In the genomic region with DNA sequence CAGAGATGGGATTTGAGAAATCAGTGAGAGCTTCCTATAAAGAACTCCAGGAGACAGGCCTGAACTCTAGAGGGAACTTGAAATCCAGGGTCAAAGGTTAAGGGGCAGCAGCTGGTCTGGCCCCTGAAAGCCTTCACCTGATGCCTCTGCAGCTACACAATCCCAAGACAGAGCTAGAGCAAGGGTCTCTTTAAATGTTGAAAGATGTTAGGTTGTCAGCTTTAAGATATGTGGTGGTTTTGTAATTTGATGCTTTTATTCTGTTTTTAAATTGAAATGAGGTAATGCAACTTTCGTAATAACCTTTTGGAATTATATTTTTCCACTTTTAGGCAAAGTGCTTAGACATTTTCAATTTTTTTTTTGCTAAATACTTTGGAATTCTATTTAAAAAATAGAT, we compare ENCODE assay signal across 14 cellular contexts. TPM values are rescaled to one million over a fixed set of nuclear protein-coding genes. Genes with fewer than 3 reads are reported as not detected.
A peak's percentile ranks its signal among the peaks of the same experiment; 100 is the strongest.
DNase-seq lines count a peak whose midpoint lies in the region; ATAC-seq, FAIRE-seq and TF ChIP-seq lines count a peak whose summit lies in the region.
"Had no signal": no experiment of that assay in that cellular context is flagged by ENCODE, and none has a peak within 500 bp of the region (broad histone marks: within the 10 kb centered on the region; RNA-seq: fewer than 3 reads in every experiment).

No MANE protein-coding gene starts in this region.

- H3K27me3 Mint-ChIP-seq in immature natural killer cell (ENCODE audit: low read depth in 3 of 3) = peaks cover 22 to 31% (median 25%) of the 10 kb centered on the region in 3 donors

- H3K27me3 ChIP-seq in HepG2 (ENCODE audit: control insufficient read depth in 1 of 2, insufficient read depth in 2 of 2, low read length in 2 of 2) (no peaks in the 10 kb centered on the region), right lobe of liver (no peaks in the 10 kb centered on the region), Karpas-422 (ENCODE audit: low read length) (no peaks in the 10 kb centered on the region)

- TF ChIP-seq EP300 in HepG2 (IDR thresholded peaks at IDR 0.05; ENCODE audit: low read depth in 2 of 2, low read length in 2 of 2) (no peak), HepG2 (CRISPR knock-in tag; IDR thresholded peaks at IDR 0.05; ENCODE audit: borderline replicate concordance) (no peak)

- TF ChIP-seq CTCF in HepG2 (CRISPR knock-in tag; IDR thresholded peaks at IDR 0.05) = no peak
- TF ChIP-seq CTCF in right lobe of liver (IDR thresholded peaks at IDR 0.05) = no peak

- in situ Hi-C loops in HepG2 (cut with HindIII; ENCODE audit: extremely low pct_ligation_motif_present, low pct_unique_long_range_greater_than_20kb) = loop anchor here (5.0 kb wide), 1 partner anchor 43 kb away; no protein-coding TSS in a partner anchor

- H3K27ac ChIP-seq in HepG2 (ENCODE audit: extremely low read length, insufficient read depth, low read length) (peak overlapping the region; percentile 12), right lobe of liver (no peak overlapping the region), angular gyrus (ENCODE audit: low read depth, low read length) (peak overlapping the region; percentile 90), Karpas-422 (ENCODE audit: low read length) (no peak overlapping the region)
- H3K27ac ChIP-seq: cardiac muscle cell, prostate gland had no signal

- H3K9me3 ChIP-seq in HepG2 (ENCODE audit: low read length) (no peaks in the 10 kb centered on the region), right lobe of liver (no peaks in the 10 kb centered on the region), Karpas-422 (ENCODE audit: low read length) (no peaks in the 10 kb centered on the region)
- H3K9me3 ChIP-seq: prostate gland had no signal

- H3K9ac ChIP-seq in HepG2 (ENCODE audit: insufficient read depth, low read depth, low read length) (no peak overlapping the region), Karpas-422 (ENCODE audit: low read length) (no peak overlapping the region)

- no peak overlapping the region; a peak in 1 of 6 replicates for H3K4me3 ChIP-seq in HepG2 (replicated peaks in 1 of 3; ENCODE audit: insufficient read depth in 1 of 3, low read depth in 2 of 3, low read length in 3 of 3)
- no peak overlapping the region for H3K4me3 ChIP-seq in right lobe of liver
- H3K4me3 ChIP-seq in Karpas-422 (ENCODE audit: low read length) = no peak overlapping the region
- H3K4me3 ChIP-seq: cardiac muscle cell, prostate gland had no signal

- H3K9me2 ChIP-seq in Karpas-422 (replicated peaks; ENCODE audit: insufficient read depth, low read length) = no peaks in the 10 kb centered on the region

- POLR2A ChIA-PET in HepG2 (lab: Yijun Ruan, JAX) = interaction anchor here (1.1 to 1.5 kb wide), 2 partner anchors 8 to 24 kb away, joined by 3 to 5 read pairs; no protein-coding TSS in a partner anchor

- peaks cover 7 to 17% of the 10 kb centered on the region in 2 donors for H3K4me1 Mint-ChIP-seq in immature natural killer cell

- WGBS in HepG2 (ENCODE audit: low lambda C conversion rate) = 88% methylated on average over 1 of the region's 1 CpG
- 100% methylated on average over 1 of the region's 1 CpG for WGBS in right lobe of liver (ENCODE audit: insufficient coverage, low coverage, low lambda C conversion rate, missing lambda C conversion rate)

- FAIRE-seq in HepG2 (lab: Jason Lieb, UNC) = no peak
- FAIRE-seq: GM12892 had no signal

- peaks cover 0 to 3% (median 0%) of the 10 kb centered on the region in 6 donors for H3K9me3 Mint-ChIP-seq in immature natural killer cell

- no peak overlapping the region for H3K27ac Mint-ChIP-seq in immature natural killer cell

- TF ChIP-seq POLR2A in HepG2 (IDR thresholded peaks at IDR 0.05; ENCODE audit: insufficient read depth in 1 of 2, low read depth in 2 of 2, low read length in 2 of 2) = no peak
- TF ChIP-seq POLR2A in right lobe of liver (IDR thresholded peaks at IDR 0.05) = no peak

- H3K79me2 ChIP-seq in HepG2 (ENCODE audit: insufficient read depth, low read length) = no peaks in the 10 kb centered on the region
- H3K79me2 ChIP-seq in Karpas-422 (ENCODE audit: low read length) = no peaks in the 10 kb centered on the region

- intact Hi-C loops in HepG2 (cut with micrococcal nuclease; ENCODE audit: unreplicated experiment) = no loop called here
- intact Hi-C loops in right lobe of liver (cut with DNase I) = loop anchor here in 1 of 2 donors (10.0 kb wide), 1 partner anchor 61 kb away; no protein-coding TSS in a partner anchor
- intact Hi-C loops in cardiac septum (cut with DNase I) = no loop called here

- no peaks in the 10 kb centered on the region for H4K20me1 ChIP-seq in HepG2 (ENCODE audit: insufficient read depth, low read length)
- no peaks in the 10 kb centered on the region for H4K20me1 ChIP-seq in Karpas-422 (ENCODE audit: insufficient read depth, low read depth, low read length)

- H3K4me2 ChIP-seq in HepG2 (ENCODE audit: low read depth, low read length) (no peak overlapping the region), Karpas-422 (ENCODE audit: low read depth, low read length, poor library complexity, severe bottlenecking) (no peak overlapping the region)

- H2AFZ ChIP-seq in HepG2 (ENCODE audit: low read length) = no peak overlapping the region
- H2AFZ ChIP-seq in Karpas-422 (ENCODE audit: low read length) = no peak overlapping the region

- peak overlapping the region in 4 of 5 donors; percentile 48 to 65 (median 54) for H3K4me3 Mint-ChIP-seq in immature natural killer cell

- no peak for DNase-seq in HepG2 (ENCODE audit: low spot score)
- DNase-seq in right lobe of liver = no peak
- DNase-seq in immature natural killer cell = no peak
- DNase-seq in Karpas-422 = no peak
- no peak for DNase-seq in cardiac septum (ENCODE audit: low spot score)
- DNase-seq: activated effector memory CD4-positive, alpha-beta T cell treated with anti-CD3 and anti-CD28 coated beads, Interleukin-2, amount 50 U/mL, for 16 hours; DMS79; stimulated activated CD8-positive, alpha-beta memory T cell treated with anti-CD3 and anti-CD28 coated beads, Interleukin-4, amount 100 ng/mL, for 48 hours had no signal

- ATAC-seq in HepG2 = no peak
- ATAC-seq in right lobe of liver = no peak
- no peak for ATAC-seq in GM19452 (IDR thresholded peaks at IDR 0.05; ENCODE audit: unreplicated experiment)
- ATAC-seq in HG03354 (IDR thresholded peaks at IDR 0.05; ENCODE audit: poor library complexity, severe bottlenecking, unreplicated experiment) = no peak

- CTCF ChIA-PET in HepG2 (lab: Yijun Ruan, JAX; ENCODE audit: low intra/inter-chr PET ratio, low total read pairs) = no interaction called here

- peaks cover 0 to 4% (median 0%) of the 10 kb centered on the region in 3 donors for H3K36me3 Mint-ChIP-seq in immature natural killer cell

- H3K36me3 ChIP-seq in HepG2 (replicated peaks in 1 of 2; ENCODE audit: control insufficient read depth in 1 of 2, insufficient read depth in 2 of 2, low read length in 2 of 2) (no peaks in the 10 kb centered on the region), right lobe of liver (no peaks in the 10 kb centered on the region), Karpas-422 (ENCODE audit: insufficient read depth, low read length) (no peaks in the 10 kb centered on the region)
- H3K36me3 ChIP-seq: cardiac muscle cell, prostate gland had no signal

- TF ChIP-seq RAD21 in HepG2 (CRISPR knock-in tag; IDR thresholded peaks at IDR 0.05) = no peak

- BruUV-seq in HepG2 (replicated peaks; lab: Mats Ljungman, UMichigan) = no TSS peak

- H3K4me1 ChIP-seq in HepG2 (ENCODE audit: insufficient read depth, low read length) (peaks cover 58% of the 10 kb centered on the region), right lobe of liver (peaks cover 0 to 5% (median 0%) of the 10 kb centered on the region in 4 donors), Karpas-422 (ENCODE audit: low read length) (no peaks in the 10 kb centered on the region)

RNA-seq across cellular contexts. Expression of a gene that starts 2.4 kb away (rescaled TPM):
- 1.9 and 2.0 TPM in 2 replicates for total RNA-seq in HepG2 (2016; rRNA removed; fragmentation: Illumina TruSeq; extraction: Trizol)
- 0.35 and 0.40 TPM in 2 replicates for total RNA-seq in HepG2 (2016; cell fraction: cytosol; rRNA removed; fragmentation: Illumina TruSeq; extraction: Trizol; ENCODE audit: low read depth)
- 2.0 and 2.2 TPM in 2 replicates for total RNA-seq in HepG2 (2016; cell fraction: insoluble cytoplasmic fraction; rRNA removed; fragmentation: Illumina TruSeq; extraction: Trizol)
- total RNA-seq in HepG2 (2016; cell fraction: membrane; rRNA removed; fragmentation: Illumina TruSeq; extraction: Trizol) = 1.4 and 1.6 TPM in 2 replicates
- total RNA-seq in HepG2 (2016; cell fraction: nucleus; rRNA removed; fragmentation: Illumina TruSeq; extraction: Trizol) = 1.1 and 1.6 TPM in 2 replicates
- 0.82 and 0.95 TPM in 2 replicates for polyA plus RNA-seq in HepG2 (2011; rRNA removed)
- polyA plus RNA-seq in HepG2 (2011; cell fraction: cytosol; rRNA removed) = 0.88 and 1.0 TPM in 2 replicates
- 0.57 and 0.77 TPM in 2 replicates for polyA plus RNA-seq in HepG2 (2011; cell fraction: nucleus; rRNA removed)
- 0.73 and 0.79 TPM in 2 replicates for polyA plus RNA-seq in HepG2 (2012)
- polyA plus RNA-seq in HepG2 (2016; cell fraction: cytosol; fragmentation: Illumina TruSeq; extraction: Trizol; ENCODE audit: low read depth) = 0.28 and 0.41 TPM in 2 replicates
- 2.7 and 2.9 TPM in 2 replicates for polyA plus RNA-seq in HepG2 (2016; cell fraction: insoluble cytoplasmic fraction; fragmentation: Illumina TruSeq; extraction: Trizol; ENCODE audit: low read depth)
- 1.2 and 1.3 TPM in 2 replicates for polyA plus RNA-seq in HepG2 (2016; cell fraction: membrane; fragmentation: Illumina TruSeq; extraction: Trizol; ENCODE audit: low read depth)
- polyA plus RNA-seq in HepG2 (2016; cell fraction: nucleus; fragmentation: Illumina TruSeq; extraction: Trizol; ENCODE audit: insufficient read depth, low read depth) = 1.7 and 1.8 TPM in 2 replicates
- polyA minus RNA-seq in HepG2 (2011; rRNA and poly(A)+ RNA removed; ENCODE audit: low replicate concordance) = 2.2 TPM in 1 of 2 replicates, not detected in the other
- 0.49 and 1.1 TPM in 2 replicates for polyA minus RNA-seq in HepG2 (2011; cell fraction: cytosol; rRNA and poly(A)+ RNA removed)
- polyA minus RNA-seq in HepG2 (2011; cell fraction: nucleus; rRNA and poly(A)+ RNA removed) = 0.62 and 0.64 TPM in 2 replicates
- total RNA-seq in right lobe of liver = 1 to 10 TPM in 5 of 6 experiments, under 1 TPM in 1; 0.95 to 4.7 (median 1.4) TPM
- not detected for polyA plus RNA-seq in immature natural killer cell
- total RNA-seq in Karpas-422 (2014; rRNA removed; shearing (Covaris generic); ENCODE audit: low replicate concordance) = not detected in 2 replicates
- total RNA-seq in cardiac septum = 0.08 TPM
- total RNA-seq: cardiac muscle cell had no signal
- polyA plus RNA-seq: cardiac muscle cell had no signal

RNA-seq across cellular contexts. Expression of a gene that starts 15.0 kb away (rescaled TPM):
- total RNA-seq in HepG2 (2016; rRNA removed; fragmentation: Illumina TruSeq; extraction: Trizol) (8.9 and 18.2 TPM in 2 replicates), right lobe of liver (10 to 100 TPM; 29.5 to 96.1 (median 77.4) TPM), cardiac septum (4.7 TPM)
- 2.9 and 3.0 TPM in 2 replicates for total RNA-seq in HepG2 (2016; cell fraction: cytosol; rRNA removed; fragmentation: Illumina TruSeq; extraction: Trizol; ENCODE audit: low read depth)
- 8.5 and 16.1 TPM in 2 replicates for total RNA-seq in HepG2 (2016; cell fraction: insoluble cytoplasmic fraction; rRNA removed; fragmentation: Illumina TruSeq; extraction: Trizol)
- total RNA-seq in HepG2 (2016; cell fraction: membrane; rRNA removed; fragmentation: Illumina TruSeq; extraction: Trizol) = 6.2 and 8.3 TPM in 2 replicates
- total RNA-seq in HepG2 (2016; cell fraction: nucleus; rRNA removed; fragmentation: Illumina TruSeq; extraction: Trizol) = 14.0 and 18.5 TPM in 2 replicates
- polyA plus RNA-seq in HepG2 (2011; rRNA removed) (25.7 and 34.5 TPM in 2 replicates), immature natural killer cell (1 to 10 TPM in 1 of 3 donors, not detected in 2; 1.4 TPM)
- 18.4 and 21.6 TPM in 2 replicates for polyA plus RNA-seq in HepG2 (2011; cell fraction: cytosol; rRNA removed)
- polyA plus RNA-seq in HepG2 (2011; cell fraction: nucleus; rRNA removed) = 60.0 and 62.0 TPM in 2 replicates
- 12.5 and 16.7 TPM in 2 replicates for polyA plus RNA-seq in HepG2 (2012)
- polyA plus RNA-seq in HepG2 (2016; cell fraction: cytosol; fragmentation: Illumina TruSeq; extraction: Trizol; ENCODE audit: low read depth) = 2.1 and 2.2 TPM in 2 replicates
- polyA plus RNA-seq in HepG2 (2016; cell fraction: insoluble cytoplasmic fraction; fragmentation: Illumina TruSeq; extraction: Trizol; ENCODE audit: low read depth) = 11.5 and 14.1 TPM in 2 replicates
- 4.6 and 5.0 TPM in 2 replicates for polyA plus RNA-seq in HepG2 (2016; cell fraction: membrane; fragmentation: Illumina TruSeq; extraction: Trizol; ENCODE audit: low read depth)
- 52.3 and 58.0 TPM in 2 replicates for polyA plus RNA-seq in HepG2 (2016; cell fraction: nucleus; fragmentation: Illumina TruSeq; extraction: Trizol; ENCODE audit: insufficient read depth, low read depth)
- polyA minus RNA-seq in HepG2 (2011; rRNA and poly(A)+ RNA removed; ENCODE audit: low replicate concordance) = 10.1 and 31.5 TPM in 2 replicates
- 14.4 and 20.5 TPM in 2 replicates for polyA minus RNA-seq in HepG2 (2011; cell fraction: cytosol; rRNA and poly(A)+ RNA removed)
- 29.1 and 42.4 TPM in 2 replicates for polyA minus RNA-seq in HepG2 (2011; cell fraction: nucleus; rRNA and poly(A)+ RNA removed)
- total RNA-seq in Karpas-422 (2014; rRNA removed; shearing (Covaris generic); ENCODE audit: low replicate concordance) = 1.6 and 1.8 TPM in 2 replicates

RNA-seq across cellular contexts. Expression of a gene that starts 38.4 kb away (rescaled TPM):
- total RNA-seq in HepG2 (2016; rRNA removed; fragmentation: Illumina TruSeq; extraction: Trizol) (49.9 and 50.7 TPM in 2 replicates), right lobe of liver (10 to 100 TPM in 5 of 6 experiments, 1 to 10 TPM in 1; 8.0 to 15.9 (median 13.3) TPM), cardiac septum (45.2 TPM)
- 13.3 and 15.3 TPM in 2 replicates for total RNA-seq in HepG2 (2016; cell fraction: cytosol; rRNA removed; fragmentation: Illumina TruSeq; extraction: Trizol; ENCODE audit: low read depth)
- total RNA-seq in HepG2 (2016; cell fraction: insoluble cytoplasmic fraction; rRNA removed; fragmentation: Illumina TruSeq; extraction: Trizol) = 44.4 and 46.1 TPM in 2 replicates
- total RNA-seq in HepG2 (2016; cell fraction: membrane; rRNA removed; fragmentation: Illumina TruSeq; extraction: Trizol) = 36.1 and 39.7 TPM in 2 replicates
- total RNA-seq in HepG2 (2016; cell fraction: nucleus; rRNA removed; fragmentation: Illumina TruSeq; extraction: Trizol) = 44.2 and 49.8 TPM in 2 replicates
- polyA plus RNA-seq in HepG2 (2011; rRNA removed) (41.4 and 52.4 TPM in 2 replicates), immature natural killer cell (1 to 10 TPM in 2 of 3 donors, under 1 TPM in 1; 0.79 to 1.3 (median 1.2) TPM)
- polyA plus RNA-seq in HepG2 (2011; cell fraction: cytosol; rRNA removed) = 28.0 and 28.2 TPM in 2 replicates
- polyA plus RNA-seq in HepG2 (2011; cell fraction: nucleus; rRNA removed) = 111 and 114 TPM in 2 replicates
- polyA plus RNA-seq in HepG2 (2012) = 25.3 and 37.5 TPM in 2 replicates
- polyA plus RNA-seq in HepG2 (2016; cell fraction: cytosol; fragmentation: Illumina TruSeq; extraction: Trizol; ENCODE audit: low read depth) = 13.8 and 15.1 TPM in 2 replicates
- 42.4 and 53.4 TPM in 2 replicates for polyA plus RNA-seq in HepG2 (2016; cell fraction: insoluble cytoplasmic fraction; fragmentation: Illumina TruSeq; extraction: Trizol; ENCODE audit: low read depth)
- polyA plus RNA-seq in HepG2 (2016; cell fraction: membrane; fragmentation: Illumina TruSeq; extraction: Trizol; ENCODE audit: low read depth) = 26.2 and 28.3 TPM in 2 replicates
- 65.8 and 78.0 TPM in 2 replicates for polyA plus RNA-seq in HepG2 (2016; cell fraction: nucleus; fragmentation: Illumina TruSeq; extraction: Trizol; ENCODE audit: insufficient read depth, low read depth)
- polyA minus RNA-seq in HepG2 (2011; rRNA and poly(A)+ RNA removed; ENCODE audit: low replicate concordance) = 18.7 and 34.8 TPM in 2 replicates
- 17.4 TPM in 2 replicates for polyA minus RNA-seq in HepG2 (2011; cell fraction: cytosol; rRNA and poly(A)+ RNA removed)
- 40.3 and 47.5 TPM in 2 replicates for polyA minus RNA-seq in HepG2 (2011; cell fraction: nucleus; rRNA and poly(A)+ RNA removed)
- 4.1 and 7.0 TPM in 2 replicates for total RNA-seq in Karpas-422 (2014; rRNA removed; shearing (Covaris generic); ENCODE audit: low replicate concordance)

RNA-seq across cellular contexts. Expression of a gene that starts 50.8 kb away (rescaled TPM):
- total RNA-seq in HepG2 (2016; rRNA removed; fragmentation: Illumina TruSeq; extraction: Trizol) (0.07 and 0.38 TPM in 2 replicates), right lobe of liver (under 1 TPM; 0.20 to 0.71 (median 0.48) TPM), cardiac septum (0.43 TPM)
- 0.20 and 0.71 TPM in 2 replicates for total RNA-seq in HepG2 (2016; cell fraction: cytosol; rRNA removed; fragmentation: Illumina TruSeq; extraction: Trizol; ENCODE audit: low read depth)
- total RNA-seq in HepG2 (2016; cell fraction: insoluble cytoplasmic fraction; rRNA removed; fragmentation: Illumina TruSeq; extraction: Trizol) = 0.15 and 0.49 TPM in 2 replicates
- 0.46 and 0.55 TPM in 2 replicates for total RNA-seq in HepG2 (2016; cell fraction: membrane; rRNA removed; fragmentation: Illumina TruSeq; extraction: Trizol)
- total RNA-seq in HepG2 (2016; cell fraction: nucleus; rRNA removed; fragmentation: Illumina TruSeq; extraction: Trizol) = 0.60 and 0.65 TPM in 2 replicates
- polyA plus RNA-seq in HepG2 (2011; rRNA removed) (0.33 and 0.50 TPM in 2 replicates), immature natural killer cell (under 1 TPM in 1 of 3 donors, not detected in 2; 0.12 TPM)
- polyA plus RNA-seq in HepG2 (2011; cell fraction: cytosol; rRNA removed) = 0.09 and 0.24 TPM in 2 replicates
- 0.51 and 0.68 TPM in 2 replicates for polyA plus RNA-seq in HepG2 (2011; cell fraction: nucleus; rRNA removed)
- polyA plus RNA-seq in HepG2 (2012) = 0.16 and 0.20 TPM in 2 replicates
- 0.07 and 0.37 TPM in 2 replicates for polyA plus RNA-seq in HepG2 (2016; cell fraction: cytosol; fragmentation: Illumina TruSeq; extraction: Trizol; ENCODE audit: low read depth)
- polyA plus RNA-seq in HepG2 (2016; cell fraction: insoluble cytoplasmic fraction; fragmentation: Illumina TruSeq; extraction: Trizol; ENCODE audit: low read depth) = 0.21 and 0.23 TPM in 2 replicates
- polyA plus RNA-seq in HepG2 (2016; cell fraction: membrane; fragmentation: Illumina TruSeq; extraction: Trizol; ENCODE audit: low read depth) = 0.21 and 0.26 TPM in 2 replicates
- polyA plus RNA-seq in HepG2 (2016; cell fraction: nucleus; fragmentation: Illumina TruSeq; extraction: Trizol; ENCODE audit: insufficient read depth, low read depth) = 0.92 and 1.0 TPM in 2 replicates
- polyA minus RNA-seq in HepG2 (2011; rRNA and poly(A)+ RNA removed; ENCODE audit: low replicate concordance) = 0.21 and 0.84 TPM in 2 replicates
- polyA minus RNA-seq in HepG2 (2011; cell fraction: cytosol; rRNA and poly(A)+ RNA removed) = not detected in 2 replicates
- 0.64 and 2.0 TPM in 2 replicates for polyA minus RNA-seq in HepG2 (2011; cell fraction: nucleus; rRNA and poly(A)+ RNA removed)
- total RNA-seq in Karpas-422 (2014; rRNA removed; shearing (Covaris generic); ENCODE audit: low replicate concordance) = 1.2 and 1.5 TPM in 2 replicates

RNA-seq across cellular contexts. Expression of a gene that starts 51.0 kb away (rescaled TPM):
- total RNA-seq in HepG2 (2016; rRNA removed; fragmentation: Illumina TruSeq; extraction: Trizol) = 575 and 610 TPM in 2 replicates
- total RNA-seq in HepG2 (2016; cell fraction: cytosol; rRNA removed; fragmentation: Illumina TruSeq; extraction: Trizol; ENCODE audit: low read depth) = 434 and 616 TPM in 2 replicates
- total RNA-seq in HepG2 (2016; cell fraction: insoluble cytoplasmic fraction; rRNA removed; fragmentation: Illumina TruSeq; extraction: Trizol) = 541 and 719 TPM in 2 replicates
- 520 and 710 TPM in 2 replicates for total RNA-seq in HepG2 (2016; cell fraction: membrane; rRNA removed; fragmentation: Illumina TruSeq; extraction: Trizol)
- total RNA-seq in HepG2 (2016; cell fraction: nucleus; rRNA removed; fragmentation: Illumina TruSeq; extraction: Trizol) = 214 and 220 TPM in 2 replicates
- polyA plus RNA-seq in HepG2 (2011; rRNA removed) = 237 and 257 TPM in 2 replicates
- 173 and 215 TPM in 2 replicates for polyA plus RNA-seq in HepG2 (2011; cell fraction: cytosol; rRNA removed)
- 111 and 145 TPM in 2 replicates for polyA plus RNA-seq in HepG2 (2011; cell fraction: nucleus; rRNA removed)
- polyA plus RNA-seq in HepG2 (2012) = 221 and 310 TPM in 2 replicates
- polyA plus RNA-seq in HepG2 (2016; cell fraction: cytosol; fragmentation: Illumina TruSeq; extraction: Trizol; ENCODE audit: low read depth) = 298 and 464 TPM in 2 replicates
- polyA plus RNA-seq in HepG2 (2016; cell fraction: insoluble cytoplasmic fraction; fragmentation: Illumina TruSeq; extraction: Trizol; ENCODE audit: low read depth) = 393 and 430 TPM in 2 replicates
- polyA plus RNA-seq in HepG2 (2016; cell fraction: membrane; fragmentation: Illumina TruSeq; extraction: Trizol; ENCODE audit: low read depth) = 329 and 431 TPM in 2 replicates
- polyA plus RNA-seq in HepG2 (2016; cell fraction: nucleus; fragmentation: Illumina TruSeq; extraction: Trizol; ENCODE audit: insufficient read depth, low read depth) = 240 and 275 TPM in 2 replicates
- 39.6 and 61.4 TPM in 2 replicates for polyA minus RNA-seq in HepG2 (2011; rRNA and poly(A)+ RNA removed; ENCODE audit: low replicate concordance)
- 26.8 and 32.8 TPM in 2 replicates for polyA minus RNA-seq in HepG2 (2011; cell fraction: cytosol; rRNA and poly(A)+ RNA removed)
- 52.9 and 60.8 TPM in 2 replicates for polyA minus RNA-seq in HepG2 (2011; cell fraction: nucleus; rRNA and poly(A)+ RNA removed)
- total RNA-seq in right lobe of liver = 100 to 1,000 TPM; 488 to 702 (median 628) TPM
- 100 to 1,000 TPM; 554 to 923 (median 597) TPM for polyA plus RNA-seq in immature natural killer cell
- total RNA-seq in Karpas-422 (2014; rRNA removed; shearing (Covaris generic); ENCODE audit: low replicate concordance) = 179 and 182 TPM in 2 replicates
- total RNA-seq in cardiac septum = 1,426 TPM

Comparison
In these comparisons a context has a peak if more than half of its experiments do, and no peak if none do; other contexts are left out.
1. H3K27ac ChIP-seq: peak in HepG2 (single experiment) and angular gyrus (single experiment); none in right lobe of liver (0 of 3) and Karpas-422 (single experiment).